In genomic region chr2:197383825-197384224, GRCh38 we compare ENCODE assay signal across 20 cellular contexts. TPM values are rescaled to one million over a fixed set of nuclear protein-coding genes. Genes with fewer than 3 reads are reported as not detected.
DNase-seq lines count a peak whose midpoint lies in the region; ATAC-seq and TF ChIP-seq lines count a peak whose summit lies in the region.
"Had no signal": no experiment of that assay in that cellular context is flagged by ENCODE, and none has a peak within 500 bp of the region (broad histone marks: within the 10 kb centered on the region; RNA-seq: fewer than 3 reads in every experiment).

No MANE protein-coding gene starts in this region.

- H3K27me3 ChIP-seq in Panc1 (ENCODE audit: control insufficient read depth, insufficient read depth, low read length) (no peaks in the 10 kb centered on the region), brain microvascular endothelial cell (replicated peaks) (no peaks in the 10 kb centered on the region)
- H3K27me3 ChIP-seq: BLaER1 had no signal

- no peak overlapping the region for H3K4me3 ChIP-seq in Panc1 (ENCODE audit: low read depth in 2 of 2, low read length in 2 of 2)
- no peak overlapping the region for H3K4me3 ChIP-seq in brain microvascular endothelial cell (ENCODE audit: low read depth, low read length)
- H3K4me3 ChIP-seq: BLaER1, PC-9, SK-N-MC had no signal

- H3K36me3 ChIP-seq in Panc1 (ENCODE audit: control insufficient read depth, insufficient read depth, low read length) (no peaks in the 10 kb centered on the region), brain microvascular endothelial cell (replicated peaks) (no peaks in the 10 kb centered on the region)

- CTCF ChIA-PET in Panc1 (lab: Charles Lee): interaction anchor here (0.5 to 0.6 kb wide), 2 partner anchors 633 to 1551 kb away, joined by 3 to 4 read pairs; no protein-coding TSS in a partner anchor

- DNase-seq in NCI-H82 (lab: John Stamatoyannopoulos, UW) (peak; percentile 51), NCI-H82 treated with DMSO at 0.1 percent for 48 hours (lab: John Stamatoyannopoulos, UW; ENCODE audit: unreplicated experiment) (no peak), Panc1 (ENCODE audit: low read depth, low spot score) (no peak), brain microvascular endothelial cell (no peak), NCI-H2029 treated with DMSO at 0.1 percent for 48 hours (lab: John Stamatoyannopoulos, UW) (no peak), cardiac septum (ENCODE audit: low spot score) (no peak), SKM-1 (lab: John Stamatoyannopoulos, UW; ENCODE audit: unreplicated experiment) (no peak)
- DNase-seq: 8988T; CD8-positive, alpha-beta memory T cell; MM.1S; NCI-H1105; NCI-H1694; NCI-H345; PC-9; T-cell; T1000 had no signal

- ATAC-seq in Panc1: 0 out of 2 replicates have a peak, but pooled peaks have one; percentile 42
- ATAC-seq in HG03175 (IDR thresholded peaks at IDR 0.05; ENCODE audit: unreplicated experiment): no peak
- ATAC-seq: Right ventricle myocardium inferior had no signal

- in situ Hi-C loops in Panc1 (cut with HindIII; ENCODE audit: low pct_unique_long_range_greater_than_20kb, low sequenced_read_pairs) (no loop called here), brain microvascular endothelial cell (cut with HindIII; ENCODE audit: low pct_ligation_motif_present, low sequenced_read_pairs) (no loop called here)

- POLR2A ChIA-PET in Panc1 (lab: Charles Lee): no interaction called here

- intact Hi-C loops in Panc1 (cut with micrococcal nuclease; ENCODE audit: unreplicated experiment): loop anchor here (5.0 kb wide), 1 partner anchor 393 kb away; no protein-coding TSS in a partner anchor
- intact Hi-C loops in cardiac septum (cut with DNase I): no loop called here

- no peaks in the 10 kb centered on the region for H3K9me3 ChIP-seq in Panc1 (ENCODE audit: control insufficient read depth, insufficient read depth, low read depth, low read length)
- H3K9me3 ChIP-seq: BLaER1 had no signal

- no TSS peak for BruUV-seq in Panc1 (replicated peaks; lab: Mats Ljungman, UMichigan)

- no peak overlapping the region for H3K27ac ChIP-seq in Panc1 (ENCODE audit: low read length)
- H3K27ac ChIP-seq in brain microvascular endothelial cell: no peak overlapping the region
- H3K27ac ChIP-seq: BLaER1, PC-9, SK-N-MC had no signal

- TF ChIP-seq CTCF in Panc1 (IDR thresholded peaks at IDR 0.05) (peak; percentile 33), brain microvascular endothelial cell (IDR thresholded peaks at IDR 0.05; ENCODE audit: low read depth, low read length, missing control alignments) (peak; percentile 24)

- no peaks in the 10 kb centered on the region for H3K4me1 ChIP-seq in Panc1 (ENCODE audit: control insufficient read depth, insufficient read depth, low read length)

RNA-seq across cellular contexts. Expression of gene SF3B1, which starts 51.0 kb away (rescaled TPM):
- 275 TPM for total RNA-seq in Panc1 (2021; ENCODE audit: unreplicated experiment)
- polyA plus RNA-seq in Panc1 (2012; ENCODE audit: insufficient read length): 178 TPM
- 144 TPM for total RNA-seq in cardiac septum
